30 cellular contexts compared by ENCODE assay signal in genomic region chr3:35685153-35685552, GRCh38. TPM values are rescaled to one million over a fixed set of nuclear protein-coding genes. Genes with fewer than 3 reads are reported as not detected.
"Had no signal": no experiment of that assay in that cellular context is flagged by ENCODE, and none has a peak within 500 bp of the region (broad histone marks: within the 10 kb centered on the region; RNA-seq: fewer than 3 reads in every experiment).

No MANE protein-coding gene starts in this region.

- H3K4me3 ChIP-seq: adrenal gland, body of pancreas, breast epithelium had no signal

- H3K4me1 ChIP-seq: adrenal gland, body of pancreas, breast epithelium had no signal

- DNase-seq: activated B cell treated with CpG ODN at 0.5 μM for 24 hours; activated CD4-positive, alpha-beta memory T cell treated with anti-CD3 and anti-CD28 coated beads, Interleukin-2, amount 10 ng/mL, durations not matched to agents 7 days and 5 days; activated CD4-positive, alpha-beta T cell treated with anti-CD3 and anti-CD28 coated beads for 48 hours; activated CD4-positive, alpha-beta T cell treated with anti-CD3 and anti-CD28 coated beads, Interleukin-2, amount 10 ng/mL, durations not matched to agents 7 days and 5 days; activated CD4-positive, alpha-beta T cell treated with anti-CD3 and anti-CD28 coated beads, Interleukin-2, amount 50 U/mL, for 48 hours; activated CD4-positive, CD25-positive, alpha-beta regulatory T cell treated with anti-CD3 and anti-CD28 coated beads, Interleukin-2, amount 50 U/mL, for 72 hours; activated CD8-positive, alpha-beta memory T cell treated with anti-CD3 and anti-CD28 coated beads for 24 hours; activated CD8-positive, alpha-beta memory T cell treated with anti-CD3 and anti-CD28 coated beads, Interleukin-2, amount 10 ng/mL, durations not matched to agents 7 days and 5 days; activated CD8-positive, alpha-beta memory T cell treated with anti-CD3 and anti-CD28 coated beads, Interleukin-2, amount 50 U/mL, for 48 hours; activated CD8-positive, alpha-beta T cell treated with anti-CD3 and anti-CD28 coated beads, Interleukin-2, amount 10 ng/mL, durations not matched to agents 7 days and 5 days; activated effector memory CD4-positive, alpha-beta T cell treated with Interleukin-2 at 50 U/mL for 16 hours; activated gamma-delta T cell treated with Interleukin-2 at 50 U/mL for 16 hours; activated naive CD4-positive, alpha-beta T cell; activated naive CD4-positive, alpha-beta T cell treated with anti-CD3 and anti-CD28 coated beads for 36 hours; activated naive CD4-positive, alpha-beta T cell treated with anti-CD3 and anti-CD28 coated beads, Interleukin-2, amount 50 U/mL, for 16 hours; activated naive CD8-positive, alpha-beta T cell treated with anti-CD3 and anti-CD28 coated beads for 36 hours; activated T-cell treated with anti-CD3 and anti-CD28 coated beads, Interleukin-2, amount 50 U/mL, for 24 hours; activated T-cell treated with anti-CD3 and anti-CD28 coated beads, Interleukin-2, amount 50 U/mL, for 48 hours; adrenal gland; amniotic stem cell; aorta; body of pancreas; brain microvascular endothelial cell; T-helper 1 cell; T-helper 2 cell; T-helper 9 cell had no signal

- H3K27me3 ChIP-seq: adrenal gland, body of pancreas, brain microvascular endothelial cell had no signal

- H3K9me3 ChIP-seq: adrenal gland, body of pancreas, breast epithelium had no signal

- H3K27ac ChIP-seq: adrenal gland, body of pancreas, brain microvascular endothelial cell, breast epithelium, VCaP had no signal

- ATAC-seq: activated CD8-positive, alpha-beta memory T cell treated with anti-CD3 and anti-CD28 coated beads, Interleukin-2, amount 10 ng/mL, durations not matched to agents 7 days and 5 days; activated CD8-positive, alpha-beta T cell treated with anti-CD3 and anti-CD28 coated beads, Interleukin-2, amount 10 ng/mL, durations not matched to agents 7 days and 5 days; activated naive CD4-positive, alpha-beta T cell treated with anti-CD3 and anti-CD28 coated beads, Interleukin-2, amount 50 U/mL, for 72 hours; body of pancreas had no signal

- H3K36me3 ChIP-seq: adrenal gland, brain microvascular endothelial cell, breast epithelium had no signal

RNA-seq across cellular contexts. Expression of gene ARPP21, which starts 45.8 kb away (rescaled TPM):
- total RNA-seq: activated B cell treated with CpG ODN at 0.5 μM for 24 hours; activated CD4-positive, alpha-beta memory T cell treated with anti-CD3 and anti-CD28 coated beads, Interleukin-2, amount 10 ng/mL, durations not matched to agents 7 days and 5 days; activated CD4-positive, alpha-beta T cell treated with anti-CD3 and anti-CD28 coated beads, Interleukin-2, amount 10 ng/mL, durations not matched to agents 7 days and 5 days; activated CD8-positive, alpha-beta memory T cell treated with anti-CD3 and anti-CD28 coated beads, Interleukin-2, amount 10 ng/mL, durations not matched to agents 7 days and 5 days; activated CD8-positive, alpha-beta T cell treated with anti-CD3 and anti-CD28 coated beads, Interleukin-2, amount 10 ng/mL, durations not matched to agents 7 days and 5 days; activated naive CD4-positive, alpha-beta T cell treated with anti-CD3 and anti-CD28 coated beads for 36 hours; activated naive CD4-positive, alpha-beta T cell treated with anti-CD3 and anti-CD28 coated beads, Interleukin-2, amount 50 U/mL, for 72 hours; activated naive CD8-positive, alpha-beta T cell treated with anti-CD3 and anti-CD28 coated beads for 36 hours; adrenal gland; body of pancreas; cardiac septum had no signal
